24 cellular contexts compared by ENCODE assay signal in the genomic region with DNA sequence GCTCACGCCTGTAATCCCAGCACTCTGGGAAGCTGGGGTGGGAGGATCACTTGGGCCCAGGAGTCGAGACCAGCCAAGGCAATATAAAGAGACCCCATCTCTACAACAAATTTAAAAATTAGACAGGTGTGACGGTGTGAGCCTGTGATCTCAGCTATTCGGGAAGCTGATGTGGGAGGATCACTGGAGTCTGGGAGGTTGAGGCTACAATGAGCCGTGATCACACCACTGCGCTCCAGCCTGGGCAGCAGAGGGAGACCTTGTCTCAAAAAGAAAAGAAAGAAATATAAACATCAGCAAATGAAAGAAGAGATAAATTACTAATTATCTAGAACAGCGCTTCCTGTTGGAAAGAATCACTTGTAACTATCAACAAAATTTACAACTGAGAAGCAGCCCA.
DNase-seq lines count a peak whose midpoint lies in the region; ATAC-seq and TF ChIP-seq lines count a peak whose summit lies in the region.
"Had no signal": no experiment of that assay in that cellular context is flagged by ENCODE, and none has a peak within 500 bp of the region (broad histone marks: within the 10 kb centered on the region; RNA-seq: fewer than 3 reads in every experiment).

No MANE protein-coding gene starts in this region.

- no peak overlapping the region for H3K27ac Mint-ChIP-seq in activated CD8-positive, alpha-beta T cell treated with anti-CD3 and anti-CD28 coated beads for 36 hours
- no peak overlapping the region for H3K27ac Mint-ChIP-seq in activated CD8-positive, alpha-beta T cell treated with anti-CD3 and anti-CD28 coated beads, Interleukin-2, amount 10 ng/mL, durations not matched to agents 7 days and 5 days
- H3K27ac Mint-ChIP-seq in activated T-helper 1 cell treated with anti-CD3 and anti-CD28 coated beads, Interleukin-12 subunit alpha, Interleukin-12 subunit beta, Interleukin-2, Interleukin-4 antibody, amounts not matched to agents 30 ng/mL and 10 ng/mL and 1 ng/mL, durations not matched to agents 14 hours and 24 hours and 36 hours, result no peak overlapping the region
- H3K27ac Mint-ChIP-seq: activated naive CD8-positive, alpha-beta T cell treated with anti-CD3 and anti-CD28 coated beads, Interleukin-2, amount 10 ng/mL, durations not matched to agents 7 days and 5 days; dendritic cell treated with granulocyte-macrophage colony-stimulating factor and Interleukin-4, amounts not matched to agents 40 ng/mL and 50 ng/mL, for 4 days; memory B cell had no signal

- H3K4me1 Mint-ChIP-seq in activated CD8-positive, alpha-beta T cell treated with anti-CD3 and anti-CD28 coated beads for 36 hours (ENCODE audit: low read depth), result peaks cover 12% of the 10 kb centered on the region
- H3K4me1 Mint-ChIP-seq in activated CD8-positive, alpha-beta T cell treated with anti-CD3 and anti-CD28 coated beads, Interleukin-2, amount 10 ng/mL, durations not matched to agents 7 days and 5 days (ENCODE audit: low read depth), result no peaks in the 10 kb centered on the region
- peaks cover 4% of the 10 kb centered on the region for H3K4me1 Mint-ChIP-seq in activated T-helper 1 cell treated with anti-CD3 and anti-CD28 coated beads, Interleukin-12 subunit alpha, Interleukin-12 subunit beta, Interleukin-2, Interleukin-4 antibody, amounts not matched to agents 30 ng/mL and 10 ng/mL and 1 ng/mL, durations not matched to agents 14 hours and 24 hours and 36 hours (ENCODE audit: low read depth)

- H3K27ac ChIP-seq in PC-3 (ENCODE audit: low read length) (no peak overlapping the region), testis (no peak overlapping the region)
- H3K27ac ChIP-seq: BLaER1 treated with 17β-estradiol and CSF1 and Interleukin-3, amounts not matched to agents 10 nM and 100 nM; parathyroid adenoma; PC-9; SJSA1; skin epidermis; upper lobe of left lung had no signal

- H3F3A ChIP-seq in PC-3 (ENCODE audit: low read length, unreplicated experiment), result no peaks in the 10 kb centered on the region

- H3K4me1 ChIP-seq in PC-3 (ENCODE audit: insufficient read depth, low read length) (no peaks in the 10 kb centered on the region), testis (peaks cover 4% of the 10 kb centered on the region)
- H3K4me1 ChIP-seq: BLaER1 treated with 17β-estradiol and CSF1 and Interleukin-3, amounts not matched to agents 10 nM and 100 nM; parathyroid adenoma; SJSA1; upper lobe of left lung had no signal

- H3K4me3 ChIP-seq in PC-3 (ENCODE audit: low read length) (no peak overlapping the region), epithelial cell of proximal tubule (ENCODE audit: low read depth, low read length) (no peak overlapping the region), testis (no peak overlapping the region)
- H3K4me3 ChIP-seq: BLaER1 treated with 17β-estradiol and CSF1 and Interleukin-3, amounts not matched to agents 10 nM and 100 nM; PC-9; SJSA1; skin epidermis; upper lobe of left lung had no signal

- H3K9ac ChIP-seq in PC-3 (ENCODE audit: low read length), result no peak overlapping the region
- H3K9ac ChIP-seq: BLaER1 treated with 17β-estradiol and CSF1 and Interleukin-3, amounts not matched to agents 10 nM and 100 nM; parathyroid adenoma had no signal

- H3K4me3 Mint-ChIP-seq in activated CD8-positive, alpha-beta T cell treated with anti-CD3 and anti-CD28 coated beads for 36 hours, result no peak overlapping the region
- no peak overlapping the region for H3K4me3 Mint-ChIP-seq in activated CD8-positive, alpha-beta T cell treated with anti-CD3 and anti-CD28 coated beads, Interleukin-2, amount 10 ng/mL, durations not matched to agents 7 days and 5 days
- no peak overlapping the region for H3K4me3 Mint-ChIP-seq in activated T-helper 1 cell treated with anti-CD3 and anti-CD28 coated beads, Interleukin-12 subunit alpha, Interleukin-12 subunit beta, Interleukin-2, Interleukin-4 antibody, amounts not matched to agents 30 ng/mL and 10 ng/mL and 1 ng/mL, durations not matched to agents 14 hours and 24 hours and 36 hours
- H3K4me3 Mint-ChIP-seq: activated naive CD8-positive, alpha-beta T cell treated with anti-CD3 and anti-CD28 coated beads, Interleukin-2, amount 10 ng/mL, durations not matched to agents 7 days and 5 days; dendritic cell treated with granulocyte-macrophage colony-stimulating factor and Interleukin-4, amounts not matched to agents 40 ng/mL and 50 ng/mL, for 4 days; memory B cell; naive thymus-derived CD8-positive, alpha-beta T cell had no signal

- CTCF ChIA-PET in activated CD8-positive, alpha-beta T cell treated with anti-CD3 and anti-CD28 coated beads for 36 hours (lab: Charles Lee), result interaction anchor here (1.2 kb wide), 1 partner anchor 44 kb away, joined by 3 read pairs; no protein-coding TSS in a partner anchor
- CTCF ChIA-PET in activated CD8-positive, alpha-beta T cell treated with anti-CD3 and anti-CD28 coated beads, Interleukin-2, amount 10 ng/mL, durations not matched to agents 7 days and 5 days (lab: Charles Lee), result interaction anchor here (1.5 kb wide), 1 partner anchor 43 kb away, joined by 5 read pairs; no protein-coding TSS in a partner anchor
- CTCF ChIA-PET in PC-3 (lab: Charles Lee), result no interaction called here

- ATAC-seq in activated CD8-positive, alpha-beta T cell treated with anti-CD3 and anti-CD28 coated beads for 36 hours, result no peak
- ATAC-seq in activated CD8-positive, alpha-beta T cell treated with anti-CD3 and anti-CD28 coated beads, Interleukin-2, amount 10 ng/mL, durations not matched to agents 7 days and 5 days, result no peak
- no peak for ATAC-seq in PC-3
- ATAC-seq: activated CD4-positive, CD25-positive, alpha-beta regulatory T cell treated with anti-CD3 and anti-CD28 coated beads, Interleukin-2, amount 50 U/mL, for 24 hours; naive thymus-derived CD8-positive, alpha-beta T cell had no signal

- no peaks in the 10 kb centered on the region for H3K9me2 ChIP-seq in PC-3 (replicated peaks; ENCODE audit: low read length)

- intact Hi-C loops in activated CD8-positive, alpha-beta T cell treated with anti-CD3 and anti-CD28 coated beads for 36 hours (cut with micrococcal nuclease), result no loop called here
- intact Hi-C loops in PC-3 (cut with micrococcal nuclease) (no loop called here), testis (cut with DNase I; ENCODE audit: low total_unique reads) (no loop called here)
- intact Hi-C loops in activated T-helper 1 cell treated with anti-CD3 and anti-CD28 coated beads, Interleukin-12 subunit alpha, Interleukin-12 subunit beta, Interleukin-2, Interleukin-4 antibody, amounts not matched to agents 30 ng/mL and 10 ng/mL and 1 ng/mL, durations not matched to agents 14 hours and 24 hours and 36 hours (cut with micrococcal nuclease), result no loop called here

- H3K36me3 ChIP-seq in PC-3 (ENCODE audit: low read depth, low read length), result no peaks in the 10 kb centered on the region
- H3K36me3 ChIP-seq in testis (ENCODE audit: low read depth, missing control alignments), result no peaks in the 10 kb centered on the region
- H3K36me3 ChIP-seq: SJSA1, upper lobe of left lung had no signal

- POLR2A ChIA-PET in activated CD8-positive, alpha-beta T cell treated with anti-CD3 and anti-CD28 coated beads for 36 hours (lab: Charles Lee), result no interaction called here
- POLR2A ChIA-PET in activated CD8-positive, alpha-beta T cell treated with anti-CD3 and anti-CD28 coated beads, Interleukin-2, amount 10 ng/mL, durations not matched to agents 7 days and 5 days (lab: Charles Lee), result interaction anchor here (0.6 kb wide), 1 partner anchor 365 kb away, joined by 3 read pairs; no protein-coding TSS in a partner anchor
- POLR2A ChIA-PET in PC-3 (lab: Charles Lee; ENCODE audit: unreplicated experiment), result no interaction called here

- no peaks in the 10 kb centered on the region for H4K20me1 ChIP-seq in PC-3 (ENCODE audit: low read length)

- H3K9me3 ChIP-seq in PC-3 (ENCODE audit: low read length), result no peaks in the 10 kb centered on the region
- no peaks in the 10 kb centered on the region for H3K9me3 ChIP-seq in testis
- H3K9me3 ChIP-seq: SJSA1, upper lobe of left lung had no signal

- no TSS peak for BruUV-seq in PC-3 (replicated peaks; lab: Mats Ljungman, UMichigan)

- peak; percentile 7 for DNase-seq in activated CD8-positive, alpha-beta T cell treated with anti-CD3 and anti-CD28 coated beads for 36 hours
- DNase-seq in activated CD8-positive, alpha-beta T cell treated with anti-CD3 and anti-CD28 coated beads, Interleukin-2, amount 10 ng/mL, durations not matched to agents 7 days and 5 days, result no peak
- no peak for DNase-seq in PC-3
- DNase-seq in epithelial cell of proximal tubule (ENCODE audit: low read depth), result no peak
- DNase-seq in testis, result peak; percentile 19
- DNase-seq in activated T-helper 1 cell treated with anti-CD3 and anti-CD28 coated beads, Interleukin-12 subunit alpha, Interleukin-12 subunit beta, Interleukin-2, Interleukin-4 antibody, amounts not matched to agents 30 ng/mL and 10 ng/mL and 1 ng/mL, durations not matched to agents 14 hours and 24 hours and 36 hours (ENCODE audit: low spot score), result no peak
- DNase-seq in RPMI8226, result no peak
- DNase-seq in putamen (ENCODE audit: low spot score), result no peak
- DNase-seq: 8988T; activated naive CD8-positive, alpha-beta T cell treated with anti-CD3 and anti-CD28 coated beads, Interleukin-2, amount 10 ng/mL, durations not matched to agents 7 days and 5 days; GDM1; HCEC 1CT; naive thymus-derived CD8-positive, alpha-beta T cell; NCI-H2171 treated with DMSO at 0.1 percent for 48 hours; PC-9; stimulated activated CD4-positive, alpha-beta T cell treated with anti-CD3 and anti-CD28 coated beads, Interleukin-4, amount 100 ng/mL, for 1 hour; upper lobe of left lung had no signal

- no peaks in the 10 kb centered on the region for H3K9me3 Mint-ChIP-seq in activated CD8-positive, alpha-beta T cell treated with anti-CD3 and anti-CD28 coated beads for 36 hours
- H3K9me3 Mint-ChIP-seq in activated CD8-positive, alpha-beta T cell treated with anti-CD3 and anti-CD28 coated beads, Interleukin-2, amount 10 ng/mL, durations not matched to agents 7 days and 5 days (ENCODE audit: insufficient read depth), result no peaks in the 10 kb centered on the region
- H3K9me3 Mint-ChIP-seq in activated T-helper 1 cell treated with anti-CD3 and anti-CD28 coated beads, Interleukin-12 subunit alpha, Interleukin-12 subunit beta, Interleukin-2, Interleukin-4 antibody, amounts not matched to agents 30 ng/mL and 10 ng/mL and 1 ng/mL, durations not matched to agents 14 hours and 24 hours and 36 hours, result no peaks in the 10 kb centered on the region
- H3K9me3 Mint-ChIP-seq: activated naive CD8-positive, alpha-beta T cell treated with anti-CD3 and anti-CD28 coated beads, Interleukin-2, amount 10 ng/mL, durations not matched to agents 7 days and 5 days; dendritic cell treated with granulocyte-macrophage colony-stimulating factor and Interleukin-4, amounts not matched to agents 40 ng/mL and 50 ng/mL, for 4 days; memory B cell; naive thymus-derived CD8-positive, alpha-beta T cell had no signal

- no peaks in the 10 kb centered on the region for H3K27me3 ChIP-seq in PC-3 (ENCODE audit: low read length)
- no peaks in the 10 kb centered on the region for H3K27me3 ChIP-seq in testis
- H3K27me3 ChIP-seq: BLaER1 treated with 17β-estradiol and CSF1 and Interleukin-3, amounts not matched to agents 10 nM and 100 nM; SJSA1; upper lobe of left lung had no signal

- peaks cover 4% of the 10 kb centered on the region; the same call in 1 of the 2 replicates for H3K79me2 ChIP-seq in PC-3 (ENCODE audit: low read length)

- no peaks in the 10 kb centered on the region for H3K27me3 Mint-ChIP-seq in activated CD8-positive, alpha-beta T cell treated with anti-CD3 and anti-CD28 coated beads for 36 hours
- H3K27me3 Mint-ChIP-seq in activated CD8-positive, alpha-beta T cell treated with anti-CD3 and anti-CD28 coated beads, Interleukin-2, amount 10 ng/mL, durations not matched to agents 7 days and 5 days (ENCODE audit: low read depth), result no peaks in the 10 kb centered on the region
- no peaks in the 10 kb centered on the region for H3K27me3 Mint-ChIP-seq in activated T-helper 1 cell treated with anti-CD3 and anti-CD28 coated beads, Interleukin-12 subunit alpha, Interleukin-12 subunit beta, Interleukin-2, Interleukin-4 antibody, amounts not matched to agents 30 ng/mL and 10 ng/mL and 1 ng/mL, durations not matched to agents 14 hours and 24 hours and 36 hours (ENCODE audit: insufficient read depth)
- H3K27me3 Mint-ChIP-seq: activated naive CD8-positive, alpha-beta T cell treated with anti-CD3 and anti-CD28 coated beads, Interleukin-2, amount 10 ng/mL, durations not matched to agents 7 days and 5 days; dendritic cell treated with granulocyte-macrophage colony-stimulating factor and Interleukin-4, amounts not matched to agents 40 ng/mL and 50 ng/mL, for 4 days; memory B cell; naive thymus-derived CD8-positive, alpha-beta T cell had no signal

- peaks cover 6% of the 10 kb centered on the region for H3K36me3 Mint-ChIP-seq in activated CD8-positive, alpha-beta T cell treated with anti-CD3 and anti-CD28 coated beads for 36 hours (ENCODE audit: low read depth)
- no peaks in the 10 kb centered on the region for H3K36me3 Mint-ChIP-seq in activated CD8-positive, alpha-beta T cell treated with anti-CD3 and anti-CD28 coated beads, Interleukin-2, amount 10 ng/mL, durations not matched to agents 7 days and 5 days (ENCODE audit: low read depth)
- peaks cover 2% of the 10 kb centered on the region for H3K36me3 Mint-ChIP-seq in activated T-helper 1 cell treated with anti-CD3 and anti-CD28 coated beads, Interleukin-12 subunit alpha, Interleukin-12 subunit beta, Interleukin-2, Interleukin-4 antibody, amounts not matched to agents 30 ng/mL and 10 ng/mL and 1 ng/mL, durations not matched to agents 14 hours and 24 hours and 36 hours (ENCODE audit: low read depth)

- H3K4me2 ChIP-seq in PC-3 (ENCODE audit: low read length), result no peak overlapping the region
- H3K4me2 ChIP-seq: BLaER1 treated with 17β-estradiol and CSF1 and Interleukin-3, amounts not matched to agents 10 nM and 100 nM; PC-9 had no signal

- 81 to 89% methylated on average over 7 of the region's 7 CpGs for WGBS in testis, 2 donors

- no peak overlapping the region for H2AFZ ChIP-seq in PC-3 (ENCODE audit: low read length)
- H2AFZ ChIP-seq: parathyroid adenoma, PC-9 had no signal

- TF ChIP-seq POLR2A in testis (IDR thresholded peaks at IDR 0.05), result no peak

- no peak for TF ChIP-seq CTCF in activated CD8-positive, alpha-beta T cell treated with anti-CD3 and anti-CD28 coated beads for 36 hours (IDR thresholded peaks at IDR 0.05)
- TF ChIP-seq CTCF in PC-3 (conservative IDR thresholded peaks at IDR 0.05; ENCODE audit: low read depth, low read length), result peak; percentile 30; the same call in 1 of the 2 replicates
- peak; percentile 17 for TF ChIP-seq CTCF in epithelial cell of proximal tubule (conservative IDR thresholded peaks at IDR 0.05; ENCODE audit: low read depth, low read length)
- TF ChIP-seq CTCF in testis (IDR thresholded peaks at IDR 0.05), result no peak

Comparison
In these comparisons a context has a peak if more than half of its experiments do, and no peak if none do; other contexts are left out.
1. DNase-seq: peak in activated CD8-positive, alpha-beta T cell treated with anti-CD3 and anti-CD28 coated beads for 36 hours (single experiment) and testis (single experiment); none in activated CD8-positive, alpha-beta T cell treated with anti-CD3 and anti-CD28 coated beads, Interleukin-2, amount 10 ng/mL, durations not matched to agents 7 days and 5 days (single experiment), PC-3 (single experiment), epithelial cell of proximal tubule (single experiment), activated T-helper 1 cell treated with anti-CD3 and anti-CD28 coated beads, Interleukin-12 subunit alpha, Interleukin-12 subunit beta, Interleukin-2, Interleukin-4 antibody, amounts not matched to agents 30 ng/mL and 10 ng/mL and 1 ng/mL, durations not matched to agents 14 hours and 24 hours and 36 hours (single experiment), RPMI8226 (single experiment) and putamen (single experiment).
2. CTCF ChIP-seq: peak in PC-3 (single experiment) and epithelial cell of proximal tubule (single experiment); none in activated CD8-positive, alpha-beta T cell treated with anti-CD3 and anti-CD28 coated beads for 36 hours (single experiment) and testis (0 of 3).